8 cellular contexts compared by ENCODE assay signal in the genomic region with DNA sequence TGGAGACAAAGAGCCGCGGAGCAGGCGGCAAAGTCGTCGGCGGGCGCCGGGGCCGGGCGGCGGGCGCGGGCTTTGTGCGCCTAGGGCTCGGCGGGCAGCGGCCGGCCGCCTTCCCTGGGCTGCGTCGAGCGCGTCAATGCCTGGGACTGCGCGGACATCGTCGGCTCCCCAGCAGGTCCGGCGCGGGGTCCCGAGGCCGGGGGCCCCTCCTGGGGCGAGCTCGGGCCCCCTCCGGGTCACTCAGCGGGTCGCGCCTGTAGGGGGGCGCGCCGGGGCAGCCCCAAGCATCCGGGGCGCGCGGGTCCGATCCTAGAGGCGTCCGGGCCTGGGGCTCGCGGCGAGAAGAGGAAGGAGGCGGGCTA. TPM values are rescaled to one million over a fixed set of nuclear protein-coding genes. Genes with fewer than 3 reads are reported as not detected.
DNase-seq lines count a peak whose midpoint lies in the region; ATAC-seq and TF ChIP-seq lines count a peak whose summit lies in the region.

No MANE protein-coding gene starts in this region.

- H3K9ac ChIP-seq in skeletal muscle satellite cell (ENCODE audit: low read depth, low read length), result peak overlapping the region; percentile 88

- H3K4me1 ChIP-seq in skeletal muscle satellite cell (ENCODE audit: control insufficient read depth, insufficient read depth, low read length), result peaks cover 64% of the 10 kb centered on the region

- H3K9me3 ChIP-seq in skeletal muscle satellite cell (replicated peaks; ENCODE audit: low read length), result no peaks in the 10 kb centered on the region

- H3K27me3 ChIP-seq in skeletal muscle satellite cell (ENCODE audit: control insufficient read depth, insufficient read depth, low read length), result peaks cover under 1% of the 10 kb centered on the region

- TF ChIP-seq CTCF in foreskin fibroblast (IDR thresholded peaks at IDR 0.05; ENCODE audit: low read depth, low read length), result no peak

- H3K4me3 ChIP-seq in foreskin fibroblast (ENCODE audit: low read depth in 1 of 2, low read length in 2 of 2) (peak overlapping the region; percentile 74 to 86), skeletal muscle satellite cell (ENCODE audit: low read length) (peak overlapping the region; percentile 97)

- peak overlapping the region; percentile 92 for H3K4me2 ChIP-seq in skeletal muscle satellite cell (ENCODE audit: low read length)

- DNase-seq in foreskin fibroblast (no peak), NCI-H2196 treated with DMSO at 0.1 percent for 48 hours (lab: John Stamatoyannopoulos, UW; ENCODE audit: unreplicated experiment) (no peak), iPS-NIHi7 (ENCODE audit: extremely low spot score) (no peak)

- TF ChIP-seq POLR2A in GM19099 (IDR thresholded peaks at IDR 0.05; ENCODE audit: extremely low read depth, insufficient read length, low read depth), result peak; percentile 13

- ATAC-seq in SK-N-SH treated with all-trans-retinoic acid at 6 μM for 48 hours (peak; percentile 4; the same call in 1 of the 3 replicates), GM18861 (IDR thresholded peaks at IDR 0.05; ENCODE audit: unreplicated experiment) (no peak), GM19463 (IDR thresholded peaks at IDR 0.05; ENCODE audit: unreplicated experiment) (no peak)

- peaks cover 15% of the 10 kb centered on the region for H3K36me3 ChIP-seq in skeletal muscle satellite cell (ENCODE audit: insufficient read depth, low read length)

TF ChIP-seq in SK-N-SH treated with all-trans-retinoic acid at 6 μM for 48 hours, 23 proteins besides CTCF, POLR2A, EP300 and RAD21:
- TF ChIP-seq ESRRG (CRISPR knock-in tag; IDR thresholded peaks at IDR 0.05) (no peak), ZFP30 (CRISPR knock-in tag; IDR thresholded peaks at IDR 0.05) (no peak)

RNA-seq across cellular contexts. Expression of gene TLE3, which starts 0.8 kb away (rescaled TPM):
- 22.8 and 29.9 TPM in 2 replicates for total RNA-seq in skeletal muscle satellite cell (2012; rRNA removed)
